ENCODE assay signal across 25 cellular contexts in the genomic region with DNA sequence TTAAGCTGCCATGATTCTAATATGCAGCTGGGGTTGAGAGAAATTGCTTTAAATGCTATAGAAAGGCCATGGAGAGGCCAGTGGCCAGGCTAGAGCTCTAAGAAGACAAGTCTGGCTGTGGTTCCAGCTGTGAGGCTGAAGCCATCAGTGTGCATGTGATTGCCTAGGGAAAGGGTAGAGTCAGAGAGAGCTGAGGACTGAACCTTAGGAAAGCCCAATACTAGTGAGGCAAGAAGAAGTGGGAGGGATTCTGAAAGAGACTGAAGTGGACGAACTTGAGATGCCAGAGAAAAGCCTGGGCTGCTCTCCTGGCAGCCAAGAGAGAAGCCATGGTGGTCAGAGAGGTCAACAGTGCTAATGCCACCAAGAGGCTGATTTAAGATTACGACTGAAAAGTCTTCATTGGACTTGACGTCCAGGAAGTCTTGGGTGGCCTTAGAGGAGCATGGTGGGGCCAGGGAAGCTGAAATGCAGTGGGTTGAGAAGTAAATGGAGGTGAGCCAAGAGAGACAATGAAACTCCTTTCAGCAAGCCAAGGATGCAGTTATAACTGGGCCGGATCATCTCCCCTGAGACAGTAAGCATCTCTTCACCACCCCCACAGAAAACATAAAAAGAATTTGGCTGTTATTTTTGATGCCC.
"Had no signal": no experiment of that assay in that cellular context is flagged by ENCODE, and none has a peak within 500 bp of the region (broad histone marks: within the 10 kb centered on the region; RNA-seq: fewer than 3 reads in every experiment).

No MANE protein-coding gene starts in this region.

- H3K27ac Mint-ChIP-seq: activated CD4-positive, alpha-beta memory T cell treated with anti-CD3 and anti-CD28 coated beads, Interleukin-2, amount 10 ng/mL, durations not matched to agents 7 days and 5 days; activated CD4-positive, alpha-beta T cell treated with anti-CD3 and anti-CD28 coated beads for 36 hours; activated T-helper 17 cell treated with anti-CD3 and anti-CD28 coated beads, Interleukin-2, amount 50 U/mL, for 72 hours had no signal

- H3K4me1 Mint-ChIP-seq: activated CD4-positive, alpha-beta memory T cell treated with anti-CD3 and anti-CD28 coated beads, Interleukin-2, amount 10 ng/mL, durations not matched to agents 7 days and 5 days; activated T-helper 17 cell treated with anti-CD3 and anti-CD28 coated beads, Interleukin-2, amount 50 U/mL, for 72 hours had no signal

- H3K27ac ChIP-seq: breast epithelium, Peyer's patch, RWPE1, SJCRH30, WERI-Rb-1 had no signal

- H3K4me3 Mint-ChIP-seq: activated CD4-positive, alpha-beta memory T cell treated with anti-CD3 and anti-CD28 coated beads, Interleukin-2, amount 10 ng/mL, durations not matched to agents 7 days and 5 days; activated CD4-positive, alpha-beta T cell treated with anti-CD3 and anti-CD28 coated beads for 36 hours; activated T-helper 17 cell treated with anti-CD3 and anti-CD28 coated beads, Interleukin-2, amount 50 U/mL, for 72 hours had no signal

- DNase-seq: activated CD4-positive, alpha-beta memory T cell treated with anti-CD3 and anti-CD28 coated beads, Interleukin-2, amount 10 ng/mL, durations not matched to agents 7 days and 5 days; activated CD4-positive, alpha-beta T cell treated with anti-CD3 and anti-CD28 coated beads for 36 hours; activated CD4-positive, alpha-beta T cell treated with anti-CD3 and anti-CD28 coated beads, Interleukin-2, amount 50 U/mL, for 1 hour; activated gamma-delta T cell treated with Interleukin-2 at 50 U/mL for 16 hours; activated naive CD4-positive, alpha-beta T cell treated with anti-CD3 and anti-CD28 coated beads, Interleukin-2, amount 50 U/mL, for 16 hours; activated T-cell treated with anti-CD3 and anti-CD28 coated beads for 4 hours; activated T-cell treated with anti-CD3 and anti-CD28 coated beads, Interleukin-2, amount 50 U/mL, for 48 hours; aorta; central memory CD4-positive, alpha-beta T cell; MM.1S; NCI-H1105; NCI-H1436 treated with DMSO at 0.1 percent for 48 hours; NCI-H187; NCI-H2081; NCI-H510A treated with DMSO at 0.1 percent for 48 hours; NCI-H69; Peyer's patch; Right ventricle myocardium superior; SJCRH30; SK-N-SH; T-helper 1 cell; WERI-Rb-1 had no signal

- H3K4me2 ChIP-seq: SK-N-SH had no signal

- H3K9me3 Mint-ChIP-seq: activated CD4-positive, alpha-beta memory T cell treated with anti-CD3 and anti-CD28 coated beads, Interleukin-2, amount 10 ng/mL, durations not matched to agents 7 days and 5 days; activated T-helper 17 cell treated with anti-CD3 and anti-CD28 coated beads, Interleukin-2, amount 50 U/mL, for 72 hours had no signal

- H3K27me3 ChIP-seq: SJCRH30 had no signal

- H3K4me1 ChIP-seq: breast epithelium, SJCRH30 had no signal

- H3K36me3 ChIP-seq: breast epithelium, Peyer's patch, SJCRH30, WERI-Rb-1 had no signal

- H3K9ac ChIP-seq: SK-N-SH had no signal

- H3K9me3 ChIP-seq: breast epithelium, Peyer's patch, SJCRH30, SK-N-SH had no signal

- H3K4me3 ChIP-seq: breast epithelium, Peyer's patch, SJCRH30 had no signal

- ATAC-seq: activated CD4-positive, alpha-beta T cell treated with anti-CD3 and anti-CD28 coated beads for 36 hours; activated T-helper 17 cell treated with anti-CD3 and anti-CD28 coated beads, Interleukin-2, amount 50 U/mL, for 72 hours had no signal

- H3K9me2 ChIP-seq: SK-N-SH had no signal
